21 cellular contexts compared by ENCODE assay signal in the genomic region with DNA sequence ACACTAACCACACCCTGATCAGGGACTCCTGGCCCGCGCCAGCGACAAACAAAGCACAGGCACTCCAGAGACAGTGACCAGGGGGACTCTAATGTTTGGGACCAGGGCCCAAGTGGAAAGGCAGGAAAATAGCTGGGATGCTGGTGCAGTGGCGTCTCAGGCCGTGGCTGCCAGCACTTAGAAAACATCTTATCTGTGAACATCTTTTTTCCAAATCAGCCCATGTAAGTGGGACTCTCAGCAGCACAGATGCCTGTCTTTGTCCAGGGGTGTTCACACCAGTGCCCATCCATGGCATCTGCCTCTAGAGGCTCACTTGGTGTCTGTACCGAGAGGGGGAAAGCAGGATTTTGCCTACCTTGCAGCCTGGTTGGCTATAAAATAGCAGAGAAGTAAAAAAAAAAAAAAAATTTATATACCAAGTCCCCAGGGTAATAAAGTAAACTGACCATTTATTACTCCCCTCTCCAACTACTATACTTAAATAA. TPM values are rescaled to one million over a fixed set of nuclear protein-coding genes. Genes with fewer than 3 reads are reported as not detected.
DNase-seq lines count a peak whose midpoint lies in the region; ATAC-seq and TF ChIP-seq lines count a peak whose summit lies in the region.
"Had no signal": no experiment of that assay in that cellular context is flagged by ENCODE, and none has a peak within 500 bp of the region (broad histone marks: within the 10 kb centered on the region; RNA-seq: fewer than 3 reads in every experiment).

No MANE protein-coding gene starts in this region.

- 83% methylated on average over 6 of the region's 6 CpGs for WGBS in smooth muscle cell (ENCODE audit: low lambda C conversion rate)

- no peaks in the 10 kb centered on the region for H3K9me2 ChIP-seq in GM23338 (ENCODE audit: insufficient read depth)

- H3K9ac ChIP-seq in smooth muscle cell (ENCODE audit: low read depth): no peak overlapping the region

- H3F3A ChIP-seq in smooth muscle cell (ENCODE audit: low read depth) (peaks cover 10% of the 10 kb centered on the region), GM23338 (replicated peaks; ENCODE audit: low read depth) (0 out of 2 replicates have a peak, but pooled peaks cover 2% of the 10 kb centered on the region)

- no peaks in the 10 kb centered on the region for H3K9me3 ChIP-seq in smooth muscle cell (replicated peaks; ENCODE audit: low read depth)
- H3K9me3 ChIP-seq: esophagus squamous epithelium, sigmoid colon had no signal

- no peak overlapping the region for H3K27ac Mint-ChIP-seq in GM23338
- H3K27ac Mint-ChIP-seq: activated CD4-positive, alpha-beta memory T cell treated with anti-CD3 and anti-CD28 coated beads for 36 hours; activated naive CD8-positive, alpha-beta T cell; activated T-cell treated with anti-CD3 and anti-CD28 coated beads, Interleukin-2, amount 50 U/mL, for 72 hours had no signal

- H3K27me3 Mint-ChIP-seq in GM23338 (ENCODE audit: insufficient read depth, low read depth, poor library complexity): peaks cover 6% of the 10 kb centered on the region
- H3K27me3 Mint-ChIP-seq: activated CD4-positive, alpha-beta memory T cell treated with anti-CD3 and anti-CD28 coated beads for 36 hours; activated naive CD8-positive, alpha-beta T cell had no signal

- no peak overlapping the region for H2AFZ ChIP-seq in smooth muscle cell (ENCODE audit: low read depth)
- no peak overlapping the region for H2AFZ ChIP-seq in GM23338

- peaks cover 30% of the 10 kb centered on the region for H3K4me1 Mint-ChIP-seq in GM23338

- intact Hi-C loops in dorsolateral prefrontal cortex (cut with DNase I): no loop called here

- no peak overlapping the region for H3K4me3 ChIP-seq in dorsolateral prefrontal cortex
- H3K4me3 ChIP-seq in smooth muscle cell: no peak overlapping the region
- no peak overlapping the region for H3K4me3 ChIP-seq in GM23338
- H3K4me3 ChIP-seq: esophagus squamous epithelium, sigmoid colon had no signal

- DNase-seq in dorsolateral prefrontal cortex (no peak), smooth muscle cell (lab: John Stamatoyannopoulos, UW; ENCODE audit: unreplicated experiment) (no peak), ecto neural progenitor cell (ENCODE audit: low spot score) (no peak), GM23338 (ENCODE audit: low spot score) (no peak)
- DNase-seq in stimulated activated CD4-positive, alpha-beta T cell treated with anti-CD3 and anti-CD28 coated beads, Interleukin-4, amount 100 ng/mL, for 1 hour: no peak
- DNase-seq: activated T-cell treated with anti-CD3 and anti-CD28 coated beads, Interleukin-2, amount 50 U/mL, for 72 hours; AML-193; esophagus squamous epithelium; kidney glomerular epithelial cell; mesendoderm; MV-4-11; NCI-H2081 treated with DMSO at 0.1 percent for 48 hours; NCI-H748 treated with DMSO at 0.1 percent for 48 hours; sigmoid colon; SW 1271 had no signal

- peak overlapping the region; percentile 75 for H3K4me2 ChIP-seq in smooth muscle cell
- no peak overlapping the region for H3K4me2 ChIP-seq in GM23338

- ATAC-seq in GM19372 (IDR thresholded peaks at IDR 0.05; ENCODE audit: low read depth, unreplicated experiment): peak; percentile 8
- ATAC-seq in HG03060 (IDR thresholded peaks at IDR 0.05; ENCODE audit: low read depth, unreplicated experiment): peak; percentile 18
- ATAC-seq in GM23338: no peak; the same call in 2 of the 3 replicates

- H3K27ac ChIP-seq in dorsolateral prefrontal cortex (peak overlapping the region in 33 of 59 donors; percentile 16 to 78 (median 60)), smooth muscle cell (ENCODE audit: low read depth) (peak overlapping the region; percentile 1), GM23338 (ENCODE audit: low read depth) (no peak overlapping the region)
- H3K27ac ChIP-seq: brain microvascular endothelial cell, esophagus squamous epithelium had no signal

- TF ChIP-seq CTCF in dorsolateral prefrontal cortex (IDR thresholded peaks at IDR 0.05 in 54 of 56, conservative IDR thresholded peaks at IDR 0.05 in 2 of 56; ENCODE audit: low read depth in 1 of 56, partially characterized antibody in 56 of 56): no peak
- TF ChIP-seq CTCF in smooth muscle cell (IDR thresholded peaks at IDR 0.05; ENCODE audit: borderline replicate concordance, insufficient read depth, poor library complexity, severe bottlenecking): no peak
- TF ChIP-seq CTCF in GM23338 (conservative IDR thresholded peaks at IDR 0.05; ENCODE audit: low read depth in 2 of 2): no peak

- H3K36me3 ChIP-seq in smooth muscle cell (ENCODE audit: low read depth): no peaks in the 10 kb centered on the region
- H3K36me3 ChIP-seq in GM23338 (ENCODE audit: insufficient read depth): no peaks in the 10 kb centered on the region; the same call in 1 of the 2 replicates
- H3K36me3 ChIP-seq: brain microvascular endothelial cell, sigmoid colon had no signal

- H3K9me3 Mint-ChIP-seq in GM23338: peaks cover 3% of the 10 kb centered on the region; the same call in 1 of the 3 replicates
- H3K9me3 Mint-ChIP-seq: activated CD4-positive, alpha-beta memory T cell treated with anti-CD3 and anti-CD28 coated beads for 36 hours; activated T-cell treated with anti-CD3 and anti-CD28 coated beads, Interleukin-2, amount 50 U/mL, for 72 hours; neural crest cell had no signal

- H4K20me1 ChIP-seq in smooth muscle cell (ENCODE audit: low read depth) (no peaks in the 10 kb centered on the region), GM23338 (replicated peaks; ENCODE audit: insufficient read depth) (no peaks in the 10 kb centered on the region)

- H3K4me1 ChIP-seq in smooth muscle cell (ENCODE audit: low read depth) (peaks cover 11% of the 10 kb centered on the region), GM23338 (ENCODE audit: insufficient read depth) (peaks cover 12% of the 10 kb centered on the region)

- H3K36me3 Mint-ChIP-seq in GM23338 (ENCODE audit: low read depth): peaks cover 28% of the 10 kb centered on the region
- H3K36me3 Mint-ChIP-seq: activated CD4-positive, alpha-beta memory T cell treated with anti-CD3 and anti-CD28 coated beads for 36 hours; activated naive CD8-positive, alpha-beta T cell had no signal

- H3K4me3 Mint-ChIP-seq in GM23338: no peak overlapping the region
- H3K4me3 Mint-ChIP-seq: activated CD4-positive, alpha-beta memory T cell treated with anti-CD3 and anti-CD28 coated beads for 36 hours; activated naive CD8-positive, alpha-beta T cell; activated T-cell treated with anti-CD3 and anti-CD28 coated beads, Interleukin-2, amount 50 U/mL, for 72 hours; neural crest cell had no signal

- H3K79me2 ChIP-seq in smooth muscle cell (ENCODE audit: low read depth): no peaks in the 10 kb centered on the region
- no peaks in the 10 kb centered on the region for H3K79me2 ChIP-seq in GM23338 (replicated peaks; ENCODE audit: insufficient read depth)

- no peaks in the 10 kb centered on the region for H3K27me3 ChIP-seq in dorsolateral prefrontal cortex
- no peaks in the 10 kb centered on the region for H3K27me3 ChIP-seq in smooth muscle cell (ENCODE audit: low read depth)
- no peaks in the 10 kb centered on the region for H3K27me3 ChIP-seq in GM23338 (ENCODE audit: insufficient read depth)
- H3K27me3 ChIP-seq: brain microvascular endothelial cell, esophagus squamous epithelium, sigmoid colon had no signal

TF ChIP-seq in GM23338, 12 proteins besides CTCF, POLR2A, EP300 and RAD21 (continues in another document):
- TF ChIP-seq, protein P1, sequence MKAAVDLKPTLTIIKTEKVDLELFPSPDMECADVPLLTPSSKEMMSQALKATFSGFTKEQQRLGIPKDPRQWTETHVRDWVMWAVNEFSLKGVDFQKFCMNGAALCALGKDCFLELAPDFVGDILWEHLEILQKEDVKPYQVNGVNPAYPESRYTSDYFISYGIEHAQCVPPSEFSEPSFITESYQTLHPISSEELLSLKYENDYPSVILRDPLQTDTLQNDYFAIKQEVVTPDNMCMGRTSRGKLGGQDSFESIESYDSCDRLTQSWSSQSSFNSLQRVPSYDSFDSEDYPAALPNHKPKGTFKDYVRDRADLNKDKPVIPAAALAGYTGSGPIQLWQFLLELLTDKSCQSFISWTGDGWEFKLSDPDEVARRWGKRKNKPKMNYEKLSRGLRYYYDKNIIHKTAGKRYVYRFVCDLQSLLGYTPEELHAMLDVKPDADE (IDR thresholded peaks at IDR 0.05): no peak
- TF ChIP-seq JUNB (IDR thresholded peaks at IDR 0.05; ENCODE audit: unreplicated experiment) (no peak), EZH2phosphoT487 (IDR thresholded peaks at IDR 0.05; ENCODE audit: unreplicated experiment) (no peak), NANOG (IDR thresholded peaks at IDR 0.05; ENCODE audit: borderline replicate concordance) (no peak)
- TF ChIP-seq, protein P2, sequence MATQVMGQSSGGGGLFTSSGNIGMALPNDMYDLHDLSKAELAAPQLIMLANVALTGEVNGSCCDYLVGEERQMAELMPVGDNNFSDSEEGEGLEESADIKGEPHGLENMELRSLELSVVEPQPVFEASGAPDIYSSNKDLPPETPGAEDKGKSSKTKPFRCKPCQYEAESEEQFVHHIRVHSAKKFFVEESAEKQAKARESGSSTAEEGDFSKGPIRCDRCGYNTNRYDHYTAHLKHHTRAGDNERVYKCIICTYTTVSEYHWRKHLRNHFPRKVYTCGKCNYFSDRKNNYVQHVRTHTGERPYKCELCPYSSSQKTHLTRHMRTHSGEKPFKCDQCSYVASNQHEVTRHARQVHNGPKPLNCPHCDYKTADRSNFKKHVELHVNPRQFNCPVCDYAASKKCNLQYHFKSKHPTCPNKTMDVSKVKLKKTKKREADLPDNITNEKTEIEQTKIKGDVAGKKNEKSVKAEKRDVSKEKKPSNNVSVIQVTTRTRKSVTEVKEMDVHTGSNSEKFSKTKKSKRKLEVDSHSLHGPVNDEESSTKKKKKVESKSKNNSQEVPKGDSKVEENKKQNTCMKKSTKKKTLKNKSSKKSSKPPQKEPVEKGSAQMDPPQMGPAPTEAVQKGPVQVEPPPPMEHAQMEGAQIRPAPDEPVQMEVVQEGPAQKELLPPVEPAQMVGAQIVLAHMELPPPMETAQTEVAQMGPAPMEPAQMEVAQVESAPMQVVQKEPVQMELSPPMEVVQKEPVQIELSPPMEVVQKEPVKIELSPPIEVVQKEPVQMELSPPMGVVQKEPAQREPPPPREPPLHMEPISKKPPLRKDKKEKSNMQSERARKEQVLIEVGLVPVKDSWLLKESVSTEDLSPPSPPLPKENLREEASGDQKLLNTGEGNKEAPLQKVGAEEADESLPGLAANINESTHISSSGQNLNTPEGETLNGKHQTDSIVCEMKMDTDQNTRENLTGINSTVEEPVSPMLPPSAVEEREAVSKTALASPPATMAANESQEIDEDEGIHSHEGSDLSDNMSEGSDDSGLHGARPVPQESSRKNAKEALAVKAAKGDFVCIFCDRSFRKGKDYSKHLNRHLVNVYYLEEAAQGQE (IDR thresholded peaks at IDR 0.05; ENCODE audit: unreplicated experiment): no peak

RNA-seq across cellular contexts. Expression of a gene that starts 26.7 kb away (rescaled TPM):
- total RNA-seq in dorsolateral prefrontal cortex (10 to 100 TPM in 105 of 120 experiments, 1 to 10 TPM in 15; 6.0 to 32.3 (median 13.4) TPM), smooth muscle cell (40.3 and 54.3 TPM in 2 replicates)
- polyA plus RNA-seq in smooth muscle cell (28.5 and 31.7 TPM in 2 replicates), GM23338 (2016; fragmentation: Nextera tagmentation; extraction: Ambion mirVana) (4.6 and 6.9 TPM in 2 replicates)
- 10.1 and 15.9 TPM in 2 replicates for total RNA-seq in GM23338 (2014; rRNA removed; shearing (Covaris generic))
